ENCODE assay signal across 10 cellular contexts in genomic region chr6:36886948-36887347, GRCh38. TPM values are rescaled to one million over a fixed set of nuclear protein-coding genes. Genes with fewer than 3 reads are reported as not detected.
A peak's percentile ranks its signal among the peaks of the same experiment; 100 is the strongest.
DNase-seq lines count a peak whose midpoint lies in the region; ATAC-seq and TF ChIP-seq lines count a peak whose summit lies in the region.
"Had no signal": no experiment of that assay in that cellular context is flagged by ENCODE, and none has a peak within 500 bp of the region (broad histone marks: within the 10 kb centered on the region; RNA-seq: fewer than 3 reads in every experiment).

No MANE protein-coding gene starts in this region.

- H3K27me3 Mint-ChIP-seq in activated CD4-positive, alpha-beta T cell treated with anti-CD3 and anti-CD28 coated beads, Interleukin-2, amount 10 ng/mL, durations not matched to agents 7 days and 5 days, result no peaks in the 10 kb centered on the region
- no peaks in the 10 kb centered on the region for H3K27me3 Mint-ChIP-seq in activated B cell treated with CpG ODN at 0.5 μM for 24 hours

- H3K27ac Mint-ChIP-seq in activated CD4-positive, alpha-beta T cell treated with anti-CD3 and anti-CD28 coated beads, Interleukin-2, amount 10 ng/mL, durations not matched to agents 7 days and 5 days, result peak overlapping the region; percentile 91
- H3K27ac Mint-ChIP-seq in activated B cell treated with CpG ODN at 0.5 μM for 24 hours, result no peak overlapping the region

- no peak overlapping the region for H3K9ac ChIP-seq in iPS-18a (ENCODE audit: low read length)

- H3K36me3 ChIP-seq in iPS-18a (ENCODE audit: control insufficient read depth, low read depth, low read length) (no peaks in the 10 kb centered on the region), stomach (peaks cover 0 to under 1% (median under 1%) of the 10 kb centered on the region in 4 donors)

- intact Hi-C loops in activated B cell treated with CpG ODN at 0.5 μM for 24 hours (cut with micrococcal nuclease), result loop anchor here (5.0 kb wide), 2 partner anchors 75 to 205 kb away; no protein-coding TSS in a partner anchor
- intact Hi-C loops in stomach (cut with DNase I; ENCODE audit: low total_unique reads), result no loop called here

- H3K4me3 ChIP-seq in iPS-18a (ENCODE audit: low read length) (peak overlapping the region; percentile 95), stomach (peak overlapping the region; percentile 69 to 80 (median 79))

- peaks cover 16% of the 10 kb centered on the region for H3K36me3 Mint-ChIP-seq in activated CD4-positive, alpha-beta T cell treated with anti-CD3 and anti-CD28 coated beads, Interleukin-2, amount 10 ng/mL, durations not matched to agents 7 days and 5 days (ENCODE audit: low read depth)
- H3K36me3 Mint-ChIP-seq in activated B cell treated with CpG ODN at 0.5 μM for 24 hours (ENCODE audit: low read depth), result peaks cover 5% of the 10 kb centered on the region

- TF ChIP-seq CTCF in activated B cell treated with CpG ODN at 0.5 μM for 24 hours (IDR thresholded peaks at IDR 0.05), result no peak
- TF ChIP-seq CTCF in stomach (IDR thresholded peaks at IDR 0.05), result no peak

- DNase-seq in activated CD4-positive, alpha-beta T cell treated with anti-CD3 and anti-CD28 coated beads, Interleukin-2, amount 10 ng/mL, durations not matched to agents 7 days and 5 days, result no peak
- DNase-seq in activated CD4-positive, alpha-beta T cell treated with anti-CD3 and anti-CD28 coated beads, Interleukin-2, amount 50 U/mL, for 4 hours, result no peak
- DNase-seq in activated B cell treated with CpG ODN at 0.5 μM for 24 hours (no peak), stomach (no peak), NCI-H1092 (lab: John Stamatoyannopoulos, UW) (no peak), medulla oblongata (ENCODE audit: extremely low spot score) (no peak)
- DNase-seq: activated CD4-positive, CD25-positive, alpha-beta regulatory T cell; stimulated activated CD4-positive, alpha-beta T cell treated with anti-CD3 and anti-CD28 coated beads, Interleukin-4, amount 100 ng/mL, for 4 hours had no signal

- POLR2A ChIA-PET in activated CD4-positive, alpha-beta T cell treated with anti-CD3 and anti-CD28 coated beads, Interleukin-2, amount 10 ng/mL, durations not matched to agents 7 days and 5 days (lab: Charles Lee), result no interaction called here
- POLR2A ChIA-PET in activated B cell treated with CpG ODN at 0.5 μM for 24 hours (lab: Charles Lee), result interaction anchor here (0.6 to 3.2 kb wide), 2 partner anchors 12 to 141 kb away, joined by 3 to 49 read pairs; partner anchors contain the start of gene PPIL1

- CTCF ChIA-PET in activated CD4-positive, alpha-beta T cell treated with anti-CD3 and anti-CD28 coated beads, Interleukin-2, amount 10 ng/mL, durations not matched to agents 7 days and 5 days (lab: Charles Lee), result interaction anchor here (0.7 to 5.8 kb wide), 3 partner anchors 13 to 131 kb away, joined by 4 to 77 read pairs (median 39); partner anchors contain the start of gene PPIL1
- CTCF ChIA-PET in activated B cell treated with CpG ODN at 0.5 μM for 24 hours (lab: Charles Lee), result interaction anchor here (4.6 kb wide), 1 partner anchor 323 kb away, joined by 27 read pairs; no protein-coding TSS in a partner anchor

- no peak for TF ChIP-seq POLR2A in stomach (IDR thresholded peaks at IDR 0.05)

- no peak for TF ChIP-seq EP300 in stomach (IDR thresholded peaks at IDR 0.05)

- WGBS in stomach, 5 donors, result 55 to 68% (median 62%) methylated on average over 9 of the region's 9 CpGs

- H3K4me1 ChIP-seq in iPS-18a (ENCODE audit: control insufficient read depth, low read depth, low read length), result peaks cover 10% of the 10 kb centered on the region
- peaks cover 12 to 52% (median 36%) of the 10 kb centered on the region in 4 donors for H3K4me1 ChIP-seq in stomach

- H3K4me3 Mint-ChIP-seq in activated CD4-positive, alpha-beta T cell treated with anti-CD3 and anti-CD28 coated beads, Interleukin-2, amount 10 ng/mL, durations not matched to agents 7 days and 5 days, result peak overlapping the region; percentile 90
- peak overlapping the region; percentile 89 for H3K4me3 Mint-ChIP-seq in activated B cell treated with CpG ODN at 0.5 μM for 24 hours

- H3K4me1 Mint-ChIP-seq in activated CD4-positive, alpha-beta T cell treated with anti-CD3 and anti-CD28 coated beads, Interleukin-2, amount 10 ng/mL, durations not matched to agents 7 days and 5 days, result peaks cover 42% of the 10 kb centered on the region
- peaks cover 30% of the 10 kb centered on the region for H3K4me1 Mint-ChIP-seq in activated B cell treated with CpG ODN at 0.5 μM for 24 hours

- H3K27ac ChIP-seq in iPS-18a (ENCODE audit: low read length) (no peak overlapping the region), stomach (peak overlapping the region in 2 of 5 donors; percentile 89 to 94)

- no peaks in the 10 kb centered on the region for H3K9me3 ChIP-seq in iPS-18a (ENCODE audit: control insufficient read depth, low read depth, low read length)
- H3K9me3 ChIP-seq in stomach, result no peaks in the 10 kb centered on the region

- no peaks in the 10 kb centered on the region for H3K9me3 Mint-ChIP-seq in activated CD4-positive, alpha-beta T cell treated with anti-CD3 and anti-CD28 coated beads, Interleukin-2, amount 10 ng/mL, durations not matched to agents 7 days and 5 days
- H3K9me3 Mint-ChIP-seq in activated B cell treated with CpG ODN at 0.5 μM for 24 hours, result no peaks in the 10 kb centered on the region

- H3K27me3 ChIP-seq in iPS-18a (ENCODE audit: control insufficient read depth, insufficient read depth, low read length) (no peaks in the 10 kb centered on the region), stomach (no peaks in the 10 kb centered on the region)

- no peak for ATAC-seq in activated B cell treated with CpG ODN at 0.5 μM for 24 hours (ENCODE audit: low read depth)
- ATAC-seq in HG02981 (IDR thresholded peaks at IDR 0.05; ENCODE audit: unreplicated experiment), result no peak

RNA-seq across cellular contexts. Expression of gene C6orf89, which starts 1.2 kb away (rescaled TPM):
- total RNA-seq in activated CD4-positive, alpha-beta T cell treated with anti-CD3 and anti-CD28 coated beads, Interleukin-2, amount 10 ng/mL, durations not matched to agents 7 days and 5 days, result 10 to 100 TPM; 47.5 to 58.1 TPM
- total RNA-seq in activated B cell treated with CpG ODN at 0.5 μM for 24 hours (29.7 and 30.3 TPM in 2 replicates), stomach (10 to 100 TPM; 14.6 to 47.2 (median 37.9) TPM)
- polyA plus RNA-seq in stomach, result 10 to 100 TPM in 2 of 3 donors, 1 to 10 TPM in 1; 7.0 to 12.0 (median 11.4) TPM

RNA-seq across cellular contexts. Expression of gene PPIL1, which starts 12.3 kb away (rescaled TPM):
- total RNA-seq in activated CD4-positive, alpha-beta T cell treated with anti-CD3 and anti-CD28 coated beads, Interleukin-2, amount 10 ng/mL, durations not matched to agents 7 days and 5 days, result 10 to 100 TPM; 27.0 to 29.3 TPM
- total RNA-seq in activated B cell treated with CpG ODN at 0.5 μM for 24 hours (23.4 and 27.0 TPM in 2 replicates), stomach (10 to 100 TPM in 2 of 5 donors, 1 to 10 TPM in 1, under 1 TPM in 1, not detected in 1; 0.87 to 19.6 (median 7.8) TPM)
- 10 to 100 TPM; 17.1 to 33.7 (median 18.4) TPM for polyA plus RNA-seq in stomach

RNA-seq across cellular contexts. Expression of gene CPNE5, which starts 47.7 kb away (rescaled TPM):
- total RNA-seq in activated CD4-positive, alpha-beta T cell treated with anti-CD3 and anti-CD28 coated beads, Interleukin-2, amount 10 ng/mL, durations not matched to agents 7 days and 5 days, result under 1 TPM; 0.47 to 1.00 TPM
- 57.8 and 59.1 TPM in 2 replicates for total RNA-seq in activated B cell treated with CpG ODN at 0.5 μM for 24 hours
- 10 to 100 TPM in 2 of 5 donors, 1 to 10 TPM in 2, not detected in 1; 1.2 to 15.9 (median 6.7) TPM for total RNA-seq in stomach
- 1 to 10 TPM; 1.5 to 2.4 (median 1.7) TPM for polyA plus RNA-seq in stomach
